Comparison of ENCODE assay signal across 20 cellular contexts in the genomic region with DNA sequence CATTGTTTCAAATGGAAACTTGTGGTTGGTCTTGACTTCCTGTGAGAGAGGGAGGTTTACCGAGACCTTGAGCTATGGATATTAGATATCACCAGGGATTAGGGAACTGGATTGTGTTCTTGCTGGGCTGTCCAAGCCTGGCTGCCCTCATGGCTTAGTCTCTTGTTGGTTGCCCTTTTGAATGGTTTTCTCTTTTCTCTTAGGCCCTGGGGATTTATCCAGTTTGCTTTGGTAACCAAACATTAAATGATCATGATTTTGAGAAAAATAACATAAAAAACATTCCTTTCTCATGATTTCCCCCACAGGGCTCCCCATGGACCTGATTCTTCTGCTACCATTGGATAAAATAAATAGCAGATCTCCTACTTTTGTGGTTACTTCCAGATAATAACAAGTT.
"Had no signal": no experiment of that assay in that cellular context is flagged by ENCODE, and none has a peak within 500 bp of the region (broad histone marks: within the 10 kb centered on the region; RNA-seq: fewer than 3 reads in every experiment).

No MANE protein-coding gene starts in this region.

- H3K4me3 Mint-ChIP-seq: memory B cell; mesothelial cell of epicardium; natural killer cell treated with Interleukin-12 subunit alpha and Interleukin-12 subunit beta and Interleukin-15 and Interleukin-18, amount 100 ng/mL, for 72 hours; neural progenitor cell had no signal

- H3K36me3 Mint-ChIP-seq: memory B cell; mesothelial cell of epicardium; natural killer cell treated with Interleukin-12 subunit alpha and Interleukin-12 subunit beta and Interleukin-15 and Interleukin-18, amount 100 ng/mL, for 72 hours; neural progenitor cell had no signal

- H3K4me1 Mint-ChIP-seq: memory B cell, mesothelial cell of epicardium had no signal

- H3K27ac Mint-ChIP-seq: memory B cell; mesothelial cell of epicardium; natural killer cell treated with Interleukin-12 subunit alpha and Interleukin-12 subunit beta and Interleukin-15 and Interleukin-18, amount 100 ng/mL, for 72 hours; neural progenitor cell had no signal

- H3K4me3 ChIP-seq: hepatocyte, left ventricle myocardium inferior, lower lobe of right lung, neural progenitor cell, psoas muscle, skin epidermis, stomach had no signal

- H3K27me3 Mint-ChIP-seq: memory B cell; natural killer cell treated with Interleukin-12 subunit alpha and Interleukin-12 subunit beta and Interleukin-15 and Interleukin-18, amount 100 ng/mL, for 72 hours had no signal

- DNase-seq: effector memory CD4-positive, alpha-beta T cell; foreskin keratinocyte; head of caudate nucleus; kidney; left cardiac atrium; left ventricle myocardium inferior; lower lobe of right lung; occipital lobe; psoas muscle; retina; stimulated activated CD4-positive, alpha-beta T cell treated with anti-CD3 and anti-CD28 coated beads, Interleukin-12 subunit alpha, Interleukin-12 subunit beta, amount 100 ng/mL, for 4 hours; stimulated activated naive CD4-positive, alpha-beta T cell; stomach; trophoblast cell had no signal

- H3K9me3 Mint-ChIP-seq: mesothelial cell of epicardium, neural progenitor cell had no signal
